Comparison of ENCODE assay signal across 8 cellular contexts in genomic region chr1:116020668-116021272, GRCh38. TPM values are rescaled to one million over a fixed set of nuclear protein-coding genes. Genes with fewer than 3 reads are reported as not detected.
DNase-seq lines count a peak whose midpoint lies in the region; ATAC-seq and TF ChIP-seq lines count a peak whose summit lies in the region.

No MANE protein-coding gene starts in this region.

- H3K4me1 ChIP-seq in Karpas-422 (ENCODE audit: low read length) (peaks cover 9% of the 10 kb centered on the region), SJCRH30 (no peaks in the 10 kb centered on the region), hepatocyte (ENCODE audit: insufficient read depth) (no peaks in the 10 kb centered on the region)

- peak; percentile 91 for ATAC-seq in GM21723 (IDR thresholded peaks at IDR 0.05; ENCODE audit: unreplicated experiment)

- H3K9me3 ChIP-seq in Karpas-422 (ENCODE audit: low read length) (no peaks in the 10 kb centered on the region), SJCRH30 (replicated peaks) (no peaks in the 10 kb centered on the region), hepatocyte (ENCODE audit: low read depth) (no peaks in the 10 kb centered on the region)

- WGBS in hepatocyte (ENCODE audit: low lambda C conversion rate, missing lambda C conversion rate), result 68% methylated on average over 5 of the region's 5 CpGs

- no peaks in the 10 kb centered on the region for H3K79me2 ChIP-seq in Karpas-422 (ENCODE audit: low read length)
- no peaks in the 10 kb centered on the region for H3K79me2 ChIP-seq in hepatocyte

- H2AFZ ChIP-seq in Karpas-422 (ENCODE audit: low read length) (no peak overlapping the region), hepatocyte (no peak overlapping the region)

- H4K20me1 ChIP-seq in Karpas-422 (ENCODE audit: insufficient read depth, low read depth, low read length) (no peaks in the 10 kb centered on the region), hepatocyte (ENCODE audit: insufficient read depth, poor library complexity, severe bottlenecking) (no peaks in the 10 kb centered on the region)

- H3K27me3 ChIP-seq in GM06990 (replicated peaks; ENCODE audit: control insufficient read depth, insufficient read depth, low read length) (no peaks in the 10 kb centered on the region), Karpas-422 (ENCODE audit: low read length) (no peaks in the 10 kb centered on the region), SJCRH30 (no peaks in the 10 kb centered on the region), hepatocyte (no peaks in the 10 kb centered on the region)

- no peak overlapping the region for H3K27ac ChIP-seq in Karpas-422 (ENCODE audit: low read length)
- no peak overlapping the region for H3K27ac ChIP-seq in SJCRH30
- H3K27ac ChIP-seq in hepatocyte, result no peak overlapping the region

- H3K9ac ChIP-seq in Karpas-422 (ENCODE audit: low read length), result no peak overlapping the region

- H3K9me2 ChIP-seq in Karpas-422 (replicated peaks; ENCODE audit: insufficient read depth, low read length) (no peaks in the 10 kb centered on the region), hepatocyte (replicated peaks; ENCODE audit: insufficient read depth) (no peaks in the 10 kb centered on the region)

- peak; percentile 90 for TF ChIP-seq CTCF in GM06990 (IDR thresholded peaks at IDR 0.05; ENCODE audit: insufficient read depth, low read length, poor library complexity, severe bottlenecking)
- TF ChIP-seq CTCF in hepatocyte (IDR thresholded peaks at IDR 0.05; ENCODE audit: poor library complexity), result peak; percentile 51

- DNase-seq in GM06990 (ENCODE audit: extremely low read depth, insufficient read length) (no peak), Karpas-422 (peak; percentile 86), SJCRH30 (peak; percentile 66 to 79), amniotic stem cell (lab: John Stamatoyannopoulos, UW) (peak; percentile 51), hepatocyte (ENCODE audit: low spot score) (peak; percentile 68), smooth muscle cell of the brain vasculature (ENCODE audit: low read depth, low spot score) (peak; percentile 21), occipital lobe (lab: John Stamatoyannopoulos, UW) (no peak)

- H3K4me2 ChIP-seq in Karpas-422 (ENCODE audit: low read depth, low read length, poor library complexity, severe bottlenecking) (no peak overlapping the region), hepatocyte (no peak overlapping the region)

- no peaks in the 10 kb centered on the region for H3K36me3 ChIP-seq in GM06990 (ENCODE audit: control insufficient read depth, insufficient read depth, low read length)
- no peaks in the 10 kb centered on the region for H3K36me3 ChIP-seq in Karpas-422 (ENCODE audit: insufficient read depth, low read length)
- H3K36me3 ChIP-seq in SJCRH30, result no peaks in the 10 kb centered on the region
- no peaks in the 10 kb centered on the region for H3K36me3 ChIP-seq in hepatocyte (replicated peaks; ENCODE audit: insufficient read depth, low read depth)

- H3K4me3 ChIP-seq in GM06990 (replicated peaks; ENCODE audit: low read depth, low read length) (no peak overlapping the region), Karpas-422 (ENCODE audit: low read length) (no peak overlapping the region), SJCRH30 (no peak overlapping the region), hepatocyte (no peak overlapping the region)

RNA-seq across cellular contexts. Expression of gene SLC22A15, which starts 44.5 kb away (rescaled TPM):
- total RNA-seq in Karpas-422 (2014; rRNA removed; shearing (Covaris generic); ENCODE audit: low replicate concordance), result not detected in 2 replicates
- not detected in 2 replicates for total RNA-seq in SJCRH30 (2014; rRNA removed; shearing (Covaris generic))
- total RNA-seq in hepatocyte, result 5.4 and 6.9 TPM in 2 replicates
- polyA plus RNA-seq in hepatocyte, result 3.1 and 3.4 TPM in 2 replicates
- 11.4 TPM for total RNA-seq in occipital lobe

Comparison
In these comparisons a context has a peak if more than half of its experiments do, and no peak if none do; other contexts are left out.
1. DNase-seq: peak in Karpas-422 (single experiment), SJCRH30 (2 of 2), amniotic stem cell (single experiment), hepatocyte (single experiment) and smooth muscle cell of the brain vasculature (single experiment); none in GM06990 (single experiment) and occipital lobe (single experiment).